Comparison of ENCODE assay signal across 11 cellular contexts in the genomic region with DNA sequence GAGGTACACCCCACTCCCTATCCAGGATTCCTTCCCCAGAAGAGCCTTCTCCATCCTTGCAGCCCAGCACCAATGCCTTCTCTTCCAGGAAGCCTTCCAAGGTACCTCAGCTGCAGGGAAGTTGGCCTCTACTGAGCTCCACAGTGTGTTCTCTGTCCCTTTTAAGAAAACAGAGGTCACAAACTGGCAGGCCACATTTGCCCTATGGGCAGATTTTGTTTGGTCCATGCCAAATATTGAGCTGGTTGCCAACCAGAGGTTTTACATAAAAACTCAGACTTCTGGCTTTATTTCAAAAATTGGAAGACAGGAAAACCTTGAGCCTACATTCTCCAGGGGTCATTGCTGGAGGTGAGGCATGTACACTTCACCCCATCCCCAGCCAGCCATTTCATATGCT. TPM values are rescaled to one million over a fixed set of nuclear protein-coding genes. Genes with fewer than 3 reads are reported as not detected.
DNase-seq lines count a peak whose midpoint lies in the region; ATAC-seq and TF ChIP-seq lines count a peak whose summit lies in the region.
"Had no signal": no experiment of that assay in that cellular context is flagged by ENCODE, and none has a peak within 500 bp of the region (broad histone marks: within the 10 kb centered on the region; RNA-seq: fewer than 3 reads in every experiment).

No MANE protein-coding gene starts in this region.

- H4K20me1 ChIP-seq in BLaER1 treated with 17β-estradiol and CSF1 and Interleukin-3, amounts not matched to agents 10 nM and 100 nM = peaks cover 77 to 92% (median 87%) of the 10 kb centered on the region in 11 experiments

- intact Hi-C loops in adrenal gland (cut with DNase I) (no loop called here), right cardiac atrium (cut with DNase I) (no loop called here), left colon (cut with DNase I, micrococcal nuclease) (no loop called here), sciatic nerve (cut with DNase I) (no loop called here)

- TF ChIP-seq POLR2A in adrenal gland (IDR thresholded peaks at IDR 0.05) = no peak

- H3K4me3 ChIP-seq in BLaER1 treated with 17β-estradiol and CSF1 and Interleukin-3, amounts not matched to agents 10 nM and 100 nM = no peak overlapping the region
- H3K4me3 ChIP-seq in adrenal gland (no peak overlapping the region), right cardiac atrium (ENCODE audit: low read length) (no peak overlapping the region), skin epidermis (no peak overlapping the region)

- peaks cover 0 to 32% (median 11%) of the 10 kb centered on the region in 11 experiments; a peak in 9 of 22 replicates for H3K36me3 ChIP-seq in BLaER1 treated with 17β-estradiol and CSF1 and Interleukin-3, amounts not matched to agents 10 nM and 100 nM
- H3K36me3 ChIP-seq in adrenal gland (replicated peaks in 1 of 2) = no peaks in the 10 kb centered on the region

- DNase-seq in adrenal gland = no peak
- no peak for DNase-seq in right cardiac atrium
- no peak for DNase-seq in left colon
- no peak for DNase-seq in sciatic nerve (ENCODE audit: low spot score)
- no peak for DNase-seq in iPS-NIHi11 (ENCODE audit: low spot score)
- DNase-seq: activated CD8-positive, alpha-beta T cell treated with anti-CD3 and anti-CD28 coated beads, Interleukin-2, amount 10 ng/mL, durations not matched to agents 7 days and 5 days; activated naive CD4-positive, alpha-beta T cell; T1000 had no signal

- TF ChIP-seq CTCF in adrenal gland (IDR thresholded peaks at IDR 0.05) = no peak

- H3K9me3 ChIP-seq in BLaER1 treated with 17β-estradiol and CSF1 and Interleukin-3, amounts not matched to agents 10 nM and 100 nM (replicated peaks in 1 of 11) = no peaks in the 10 kb centered on the region
- H3K9me3 ChIP-seq in adrenal gland (replicated peaks in 1 of 3) (no peaks in the 10 kb centered on the region), right cardiac atrium (ENCODE audit: control insufficient read depth, low read length) (no peaks in the 10 kb centered on the region)

- ATAC-seq in right cardiac atrium (no peak), left colon (no peak), sciatic nerve (no peak), HG03442 (IDR thresholded peaks at IDR 0.05; ENCODE audit: unreplicated experiment) (no peak)

- no peaks in the 10 kb centered on the region for H3K27me3 ChIP-seq in BLaER1 treated with 17β-estradiol and CSF1 and Interleukin-3, amounts not matched to agents 10 nM and 100 nM
- H3K27me3 ChIP-seq in adrenal gland (no peaks in the 10 kb centered on the region), right cardiac atrium (ENCODE audit: control insufficient read depth, insufficient read depth) (no peaks in the 10 kb centered on the region)

- peak overlapping the region in 2 of 11 experiments; percentile 63 to 69; a peak in 3 of 22 replicates for H3K27ac ChIP-seq in BLaER1 treated with 17β-estradiol and CSF1 and Interleukin-3, amounts not matched to agents 10 nM and 100 nM
- H3K27ac ChIP-seq in adrenal gland = peak overlapping the region in 3 of 5 donors; percentile 80 to 92 (median 84)
- H3K27ac ChIP-seq in right cardiac atrium (ENCODE audit: low read length) = peak overlapping the region; percentile 88
- peak overlapping the region in 18 of 21 experiments; percentile 66 to 91 (median 83) for H3K27ac ChIP-seq in skin epidermis

- peaks cover 45 to 60% (median 51%) of the 10 kb centered on the region in 10 experiments for H3K4me1 ChIP-seq in BLaER1 treated with 17β-estradiol and CSF1 and Interleukin-3, amounts not matched to agents 10 nM and 100 nM
- peaks cover 42 to 78% of the 10 kb centered on the region in 2 donors for H3K4me1 ChIP-seq in adrenal gland (replicated peaks in 1 of 2)
- H3K4me1 ChIP-seq in right cardiac atrium (ENCODE audit: control insufficient read depth, insufficient read depth, low read length) = peaks cover 65% of the 10 kb centered on the region

- no peak overlapping the region for H3K9ac ChIP-seq in BLaER1 treated with 17β-estradiol and CSF1 and Interleukin-3, amounts not matched to agents 10 nM and 100 nM

- H3K4me2 ChIP-seq in BLaER1 treated with 17β-estradiol and CSF1 and Interleukin-3, amounts not matched to agents 10 nM and 100 nM = peak overlapping the region; percentile 5 to 82 (median 70); a peak in 20 of 22 replicates

RNA-seq across cellular contexts. Expression of a gene that starts 9.0 kb away (rescaled TPM):
- total RNA-seq in adrenal gland (100 to 1,000 TPM in 6 of 8 donors, 10 to 100 TPM in 2; 80.7 to 154 (median 106) TPM), right cardiac atrium (10 to 100 TPM; 53.1 to 67.8 (median 58.7) TPM), left colon (10 to 100 TPM; 63.5 to 73.9 TPM), sciatic nerve (109 TPM)
- polyA plus RNA-seq in adrenal gland (10 to 100 TPM in 2 of 3 donors, 1 to 10 TPM in 1; 9.6 to 37.5 (median 21.1) TPM), right cardiac atrium (45.9 TPM)

RNA-seq across cellular contexts. Expression of a gene that starts 49.4 kb away (rescaled TPM):
- total RNA-seq in adrenal gland (1,000 to 10,000 TPM; 1,380 to 3,506 (median 1,891) TPM), right cardiac atrium (1,000 to 10,000 TPM; 1,254 to 1,552 (median 1,386) TPM), left colon (1,000 to 10,000 TPM; 1,685 to 1,991 TPM), sciatic nerve (1,412 TPM)
- polyA plus RNA-seq in adrenal gland (1,000 to 10,000 TPM; 1,067 to 2,924 (median 1,712) TPM), right cardiac atrium (1,870 TPM)
